In genomic region chr21:45624356-45624854, GRCh38 we compare ENCODE assay signal across 26 cellular contexts. TPM values are rescaled to one million over a fixed set of nuclear protein-coding genes. Genes with fewer than 3 reads are reported as not detected.
DNase-seq lines count a peak whose midpoint lies in the region; ATAC-seq, FAIRE-seq and TF ChIP-seq lines count a peak whose summit lies in the region.
"Had no signal": no experiment of that assay in that cellular context is flagged by ENCODE, and none has a peak within 500 bp of the region (broad histone marks: within the 10 kb centered on the region; RNA-seq: fewer than 3 reads in every experiment).

No MANE protein-coding gene starts in this region.

- H3K4me1 ChIP-seq in HepG2 (ENCODE audit: insufficient read depth, low read length), result no peaks in the 10 kb centered on the region
- no peaks in the 10 kb centered on the region for H3K4me1 ChIP-seq in MM.1S (ENCODE audit: low read length)

- H2AFZ ChIP-seq in HepG2 (ENCODE audit: low read length) (no peak overlapping the region), MM.1S (ENCODE audit: low read length) (no peak overlapping the region)

- in situ Hi-C loops in HepG2 (cut with HindIII; ENCODE audit: extremely low pct_ligation_motif_present, low pct_unique_long_range_greater_than_20kb), result no loop called here

- TF ChIP-seq POLR2A in HepG2 (IDR thresholded peaks at IDR 0.05; ENCODE audit: insufficient read depth in 1 of 2, low read depth in 2 of 2, low read length in 2 of 2), result no peak

- 33% methylated on average over 8 of the region's 8 CpGs for WGBS in HepG2 (ENCODE audit: low lambda C conversion rate)

- POLR2A ChIA-PET in HepG2 (lab: Yijun Ruan, JAX), result no interaction called here

- H3F3A ChIP-seq in MM.1S (ENCODE audit: insufficient read depth, low read length), result no peaks in the 10 kb centered on the region

- FAIRE-seq in HepG2 (lab: Jason Lieb, UNC), result no peak
- FAIRE-seq: D721Med had no signal

- H3K36me3 ChIP-seq in HepG2 (replicated peaks in 1 of 2; ENCODE audit: control insufficient read depth in 1 of 2, insufficient read depth in 2 of 2, low read length in 2 of 2) (no peaks in the 10 kb centered on the region), MM.1S (replicated peaks; ENCODE audit: insufficient read depth, low read length) (no peaks in the 10 kb centered on the region)

- no peak overlapping the region for H3K4me3 Mint-ChIP-seq in activated T-cell treated with anti-CD3 and anti-CD28 coated beads, Interleukin-2, amount 50 U/mL, for 72 hours
- no peak overlapping the region for H3K4me3 Mint-ChIP-seq in T-helper 17 cell

- no peak overlapping the region for H3K27ac ChIP-seq in HepG2 (ENCODE audit: extremely low read length, insufficient read depth, low read length)
- H3K27ac ChIP-seq in MM.1S (ENCODE audit: low read length), result no peak overlapping the region
- H3K27ac ChIP-seq: C4-2B, RWPE1, SK-N-MC had no signal

- intact Hi-C loops in HepG2 (cut with micrococcal nuclease; ENCODE audit: unreplicated experiment), result no loop called here

- H3K4me2 ChIP-seq in HepG2 (ENCODE audit: low read depth, low read length) (no peak overlapping the region), MM.1S (ENCODE audit: low read depth, low read length) (no peak overlapping the region)

- TF ChIP-seq EP300 in HepG2 (IDR thresholded peaks at IDR 0.05; ENCODE audit: low read depth in 2 of 2, low read length in 2 of 2), result no peak
- no peak for TF ChIP-seq EP300 in HepG2 (CRISPR knock-in tag; IDR thresholded peaks at IDR 0.05; ENCODE audit: borderline replicate concordance)

- TF ChIP-seq CTCF in HepG2 (CRISPR knock-in tag; IDR thresholded peaks at IDR 0.05), result no peak
- no peak for TF ChIP-seq CTCF in MM.1S (IDR thresholded peaks at IDR 0.05; ENCODE audit: low read length)

- no peak overlapping the region for H3K4me3 ChIP-seq in HepG2 (replicated peaks in 1 of 3; ENCODE audit: insufficient read depth in 1 of 3, low read depth in 2 of 3, low read length in 3 of 3)
- no peak overlapping the region for H3K4me3 ChIP-seq in MM.1S (ENCODE audit: low read length)
- H3K4me3 ChIP-seq: SK-N-MC had no signal

- H3K27me3 ChIP-seq in HepG2 (ENCODE audit: control insufficient read depth in 1 of 2, insufficient read depth in 2 of 2, low read length in 2 of 2) (peaks cover 2 to 43% of the 10 kb centered on the region in 2 experiments; a peak in 4 of 5 replicates), MM.1S (replicated peaks; ENCODE audit: insufficient read depth, low read length) (peaks cover 81% of the 10 kb centered on the region)

- H3K27me3 Mint-ChIP-seq in activated T-cell treated with anti-CD3 and anti-CD28 coated beads, Interleukin-2, amount 50 U/mL, for 72 hours (ENCODE audit: low read depth), result no peaks in the 10 kb centered on the region
- H3K27me3 Mint-ChIP-seq in T-helper 17 cell, result peaks cover 12% of the 10 kb centered on the region

- BruUV-seq in HepG2 (replicated peaks; lab: Mats Ljungman, UMichigan), result no TSS peak

- ATAC-seq in activated T-cell treated with anti-CD3 and anti-CD28 coated beads, Interleukin-2, amount 50 U/mL, for 72 hours (replicated peaks in 1 of 2), result no peak
- no peak for ATAC-seq in T-helper 17 cell
- no peak for ATAC-seq in HepG2
- ATAC-seq in GM18502 (IDR thresholded peaks at IDR 0.05; ENCODE audit: poor library complexity, unreplicated experiment), result no peak

- no peak for TF ChIP-seq RAD21 in HepG2 (CRISPR knock-in tag; IDR thresholded peaks at IDR 0.05)

- no peaks in the 10 kb centered on the region for H3K4me1 Mint-ChIP-seq in activated T-cell treated with anti-CD3 and anti-CD28 coated beads, Interleukin-2, amount 50 U/mL, for 72 hours (ENCODE audit: low read depth)
- peaks cover 3% of the 10 kb centered on the region for H3K4me1 Mint-ChIP-seq in T-helper 17 cell

- H3K9ac ChIP-seq in HepG2 (ENCODE audit: insufficient read depth, low read depth, low read length) (no peak overlapping the region), MM.1S (ENCODE audit: low read length) (no peak overlapping the region)

- H3K79me2 ChIP-seq in HepG2 (ENCODE audit: insufficient read depth, low read length), result no peaks in the 10 kb centered on the region
- H3K79me2 ChIP-seq in MM.1S (ENCODE audit: low read length), result no peaks in the 10 kb centered on the region

- CTCF ChIA-PET in HepG2 (lab: Yijun Ruan, JAX; ENCODE audit: low intra/inter-chr PET ratio, low total read pairs), result no interaction called here

- H3K27ac Mint-ChIP-seq in activated T-cell treated with anti-CD3 and anti-CD28 coated beads, Interleukin-2, amount 50 U/mL, for 72 hours, result no peak overlapping the region
- peak overlapping the region; percentile 37 for H3K27ac Mint-ChIP-seq in T-helper 17 cell

- peaks cover 0 to under 1% of the 10 kb centered on the region in 2 donors for H3K9me3 Mint-ChIP-seq in activated T-cell treated with anti-CD3 and anti-CD28 coated beads, Interleukin-2, amount 50 U/mL, for 72 hours

- H3K36me3 Mint-ChIP-seq in activated T-cell treated with anti-CD3 and anti-CD28 coated beads, Interleukin-2, amount 50 U/mL, for 72 hours (ENCODE audit: insufficient read depth in 2 of 2), result no peaks in the 10 kb centered on the region
- no peaks in the 10 kb centered on the region for H3K36me3 Mint-ChIP-seq in T-helper 17 cell (ENCODE audit: low read depth)

- H3K9me2 ChIP-seq in MM.1S (replicated peaks; ENCODE audit: insufficient read depth, low read length), result no peaks in the 10 kb centered on the region

- H4K20me1 ChIP-seq in HepG2 (ENCODE audit: insufficient read depth, low read length) (no peaks in the 10 kb centered on the region), MM.1S (ENCODE audit: insufficient read depth, low read length) (no peaks in the 10 kb centered on the region)

- no peaks in the 10 kb centered on the region for H3K9me3 ChIP-seq in T-helper 17 cell (ENCODE audit: control insufficient read depth, low read length, poor library complexity, severe bottlenecking)
- no peaks in the 10 kb centered on the region for H3K9me3 ChIP-seq in HepG2 (ENCODE audit: low read length)
- no peaks in the 10 kb centered on the region for H3K9me3 ChIP-seq in MM.1S (replicated peaks; ENCODE audit: insufficient read depth, low read length)

- peak; percentile 7 for DNase-seq in activated T-cell treated with anti-CD3 and anti-CD28 coated beads, Interleukin-2, amount 50 U/mL, for 1 hour
- DNase-seq in activated T-cell treated with anti-CD3 and anti-CD28 coated beads, Interleukin-2, amount 50 U/mL, for 72 hours, result no peak
- no peak for DNase-seq in T-helper 17 cell
- DNase-seq in HepG2 (ENCODE audit: low spot score), result no peak
- DNase-seq in stimulated activated CD8-positive, alpha-beta memory T cell treated with anti-CD3 and anti-CD28 coated beads, Interleukin-4, amount 100 ng/mL, for 48 hours, result peak; percentile 15
- DNase-seq in nucleus accumbens (lab: John Stamatoyannopoulos, UW), result no peak
- DNase-seq in MM.1S, result no peak
- DNase-seq: AML-193; EL; HCEC 1CT; IMR-90; MV-4-11; NCI-H1105 treated with DMSO at 0.1 percent for 48 hours; NCI-H2081; NCI-H2171; NCI-H345; NCI-H524; NCI-H774; NK-92 treated with Interleukin-12 subunit alpha and Interleukin-12 subunit beta, amount 100 ng/mL, for 24 hours; SHP77 treated with DMSO at 0.1 percent for 48 hours had no signal

TF ChIP-seq in HepG2, 621 proteins besides CTCF, POLR2A, EP300 and RAD21:
- TF ChIP-seq ZNF12 (CRISPR knock-in tag; IDR thresholded peaks at IDR 0.05) (peak; percentile 94), ZNF703 (CRISPR knock-in tag; IDR thresholded peaks at IDR 0.05; ENCODE audit: borderline replicate concordance) (no peak)

RNA-seq across cellular contexts. Expression of gene PCBP3, which starts 19.1 kb away (rescaled TPM):
- 10 to 100 TPM; 20.2 to 24.1 TPM for total RNA-seq in activated T-cell treated with anti-CD3 and anti-CD28 coated beads, Interleukin-2, amount 50 U/mL, for 72 hours
- total RNA-seq in T-helper 17 cell (1 to 10 TPM in 1 of 2 donors, under 1 TPM in 1; 0.91 to 4.2 TPM), HepG2 (2016; rRNA removed; fragmentation: Illumina TruSeq; extraction: Trizol) (not detected in 2 replicates)
- total RNA-seq in HepG2 (2016; cell fraction: cytosol; rRNA removed; fragmentation: Illumina TruSeq; extraction: Trizol; ENCODE audit: low read depth), result not detected in 2 replicates
- not detected in 2 replicates for total RNA-seq in HepG2 (2016; cell fraction: insoluble cytoplasmic fraction; rRNA removed; fragmentation: Illumina TruSeq; extraction: Trizol)
- total RNA-seq in HepG2 (2016; cell fraction: membrane; rRNA removed; fragmentation: Illumina TruSeq; extraction: Trizol), result not detected in 2 replicates
- total RNA-seq in HepG2 (2016; cell fraction: nucleus; rRNA removed; fragmentation: Illumina TruSeq; extraction: Trizol), result not detected in 2 replicates
- not detected in 2 replicates for polyA plus RNA-seq in HepG2 (2011; rRNA removed)
- polyA plus RNA-seq in HepG2 (2011; cell fraction: cytosol; rRNA removed), result not detected in 2 replicates
- polyA plus RNA-seq in HepG2 (2011; cell fraction: nucleus; rRNA removed), result not detected in 2 replicates
- not detected in 2 replicates for polyA plus RNA-seq in HepG2 (2012)
- not detected in 2 replicates for polyA plus RNA-seq in HepG2 (2016; cell fraction: cytosol; fragmentation: Illumina TruSeq; extraction: Trizol; ENCODE audit: low read depth)
- polyA plus RNA-seq in HepG2 (2016; cell fraction: insoluble cytoplasmic fraction; fragmentation: Illumina TruSeq; extraction: Trizol; ENCODE audit: low read depth), result not detected in 2 replicates
- polyA plus RNA-seq in HepG2 (2016; cell fraction: membrane; fragmentation: Illumina TruSeq; extraction: Trizol; ENCODE audit: low read depth), result not detected in 2 replicates
- polyA plus RNA-seq in HepG2 (2016; cell fraction: nucleus; fragmentation: Illumina TruSeq; extraction: Trizol; ENCODE audit: insufficient read depth, low read depth), result not detected in 2 replicates
- not detected in 2 replicates for polyA minus RNA-seq in HepG2 (2011; rRNA and poly(A)+ RNA removed; ENCODE audit: low replicate concordance)
- polyA minus RNA-seq in HepG2 (2011; cell fraction: cytosol; rRNA and poly(A)+ RNA removed), result not detected in 2 replicates
- not detected in 2 replicates for polyA minus RNA-seq in HepG2 (2011; cell fraction: nucleus; rRNA and poly(A)+ RNA removed)
- total RNA-seq: A172 had no signal

Comparison
In these comparisons a context has a peak if more than half of its experiments do, and no peak if none do; other contexts are left out.
1. DNase-seq: peak in activated T-cell treated with anti-CD3 and anti-CD28 coated beads, Interleukin-2, amount 50 U/mL, for 1 hour (single experiment) and stimulated activated CD8-positive, alpha-beta memory T cell treated with anti-CD3 and anti-CD28 coated beads, Interleukin-4, amount 100 ng/mL, for 48 hours (single experiment); none in activated T-cell treated with anti-CD3 and anti-CD28 coated beads, Interleukin-2, amount 50 U/mL, for 72 hours (0 of 2), T-helper 17 cell (0 of 3), HepG2 (single experiment), nucleus accumbens (0 of 56) and MM.1S (single experiment).
2. RNA of gene PCBP3, which starts 19.1 kb away (total RNA-seq): 20.2 to 24.1 TPM in activated T-cell treated with anti-CD3 and anti-CD28 coated beads, Interleukin-2, amount 50 U/mL, for 72 hours; 0.91 to 4.2 TPM in T-helper 17 cell and not detected in HepG2; every median in the first group is over 4 times any median in the second.